ENCODE assay signal across 8 cellular contexts in genomic region chr14:76937181-76938091, GRCh38.
DNase-seq lines count a peak whose midpoint lies in the region; ATAC-seq and TF ChIP-seq lines count a peak whose summit lies in the region.

No MANE protein-coding gene starts in this region.

- H3K27me3 Mint-ChIP-seq in Caco-2 (ENCODE audit: insufficient read depth, unreplicated experiment), result no peaks in the 10 kb centered on the region

- no peaks in the 10 kb centered on the region for H4K20me1 ChIP-seq in osteoblast (ENCODE audit: insufficient read depth, low read length)

- intact Hi-C loops in Caco-2 (cut with micrococcal nuclease; ENCODE audit: unreplicated experiment), result no loop called here

- no peaks in the 10 kb centered on the region for H3K9me3 Mint-ChIP-seq in Caco-2 (ENCODE audit: unreplicated experiment)

- no peaks in the 10 kb centered on the region for H3K27me3 ChIP-seq in esophagus (ENCODE audit: control insufficient read depth in 1 of 2, insufficient read depth in 2 of 2, low read length in 2 of 2)
- H3K27me3 ChIP-seq in osteoblast (ENCODE audit: insufficient read depth, low read length), result no peaks in the 10 kb centered on the region
- no peaks in the 10 kb centered on the region for H3K27me3 ChIP-seq in Caco-2 (replicated peaks; ENCODE audit: control insufficient read depth, insufficient read depth, low read length)
- H3K27me3 ChIP-seq in suprapubic skin, result no peaks in the 10 kb centered on the region

- no peaks in the 10 kb centered on the region for H3K36me3 Mint-ChIP-seq in Caco-2 (ENCODE audit: insufficient read depth, unreplicated experiment)

- no peaks in the 10 kb centered on the region for H3K4me1 Mint-ChIP-seq in Caco-2 (ENCODE audit: low read depth, unreplicated experiment)

- no peak for TF ChIP-seq POLR2A in suprapubic skin (IDR thresholded peaks at IDR 0.05)

- no peak overlapping the region for H3K4me3 ChIP-seq in esophagus (ENCODE audit: low read depth in 1 of 2, low read length in 2 of 2)
- H3K4me3 ChIP-seq in osteoblast (ENCODE audit: insufficient read depth, low read length), result no peak overlapping the region
- no peak overlapping the region for H3K4me3 ChIP-seq in Caco-2 (ENCODE audit: low read depth, low read length)
- no peak overlapping the region for H3K4me3 ChIP-seq in suprapubic skin

- H3K9me3 ChIP-seq in esophagus (ENCODE audit: control insufficient read depth in 2 of 2, insufficient read depth in 1 of 2, low read depth in 1 of 2, low read length in 1 of 2) (peaks cover 0 to 4% of the 10 kb centered on the region in 2 donors), osteoblast (ENCODE audit: low read depth, low read length) (no peaks in the 10 kb centered on the region), Caco-2 (no peaks in the 10 kb centered on the region), suprapubic skin (no peaks in the 10 kb centered on the region)

- BruUV-seq in Caco-2 (replicated peaks; lab: Mats Ljungman, UMichigan), result no TSS peak

- no peak for TF ChIP-seq EP300 in suprapubic skin (IDR thresholded peaks at IDR 0.05)

- POLR2A ChIA-PET in Caco-2 (lab: Charles Lee), result no interaction called here

- H3K27ac ChIP-seq in esophagus (ENCODE audit: low read depth in 2 of 2, low read length in 1 of 2) (peak overlapping the region; percentile 12 to 52), osteoblast (ENCODE audit: low read depth, low read length) (peak overlapping the region; percentile 1), suprapubic skin (no peak overlapping the region)

- no peaks in the 10 kb centered on the region for H3K79me2 ChIP-seq in osteoblast (ENCODE audit: insufficient read depth, low read length)

- ATAC-seq in GM18858 (IDR thresholded peaks at IDR 0.05; ENCODE audit: unreplicated experiment) (no peak), HG02938 (IDR thresholded peaks at IDR 0.05; ENCODE audit: unreplicated experiment) (no peak)

- peak overlapping the region; percentile 3 for H3K4me2 ChIP-seq in osteoblast (ENCODE audit: insufficient read depth, low read length)

- CTCF ChIA-PET in Caco-2 (lab: Charles Lee), result no interaction called here

- 57% methylated on average over 15 of the region's 15 CpGs for WGBS in esophagus, 2 donors
- WGBS in suprapubic skin, result 65% methylated on average over 11 of the region's 15 CpGs

- no peak for TF ChIP-seq CTCF in osteoblast (IDR thresholded peaks at IDR 0.05; ENCODE audit: extremely low read depth, low read depth, low read length)
- no peak for TF ChIP-seq CTCF in Caco-2 (IDR thresholded peaks at IDR 0.05; ENCODE audit: insufficient read depth in 1 of 2, low read depth in 1 of 2, low read length in 1 of 2, severe bottlenecking in 1 of 2, unreplicated experiment in 1 of 2)
- TF ChIP-seq CTCF in suprapubic skin (IDR thresholded peaks at IDR 0.05), result no peak

- no peak overlapping the region for H3K4me3 Mint-ChIP-seq in Caco-2 (ENCODE audit: unreplicated experiment)

- DNase-seq in Daoy (ENCODE audit: low read depth), result peak; percentile 87
- peak; percentile 74 for DNase-seq in NCI-H446 treated with DMSO at 0.1 percent for 48 hours (lab: John Stamatoyannopoulos, UW)
- DNase-seq in osteoblast (ENCODE audit: insufficient read length, low spot score, missing footprints), result peak; percentile 96
- DNase-seq in Caco-2, result no peak
- no peak for DNase-seq in suprapubic skin (ENCODE audit: low spot score in 2 of 2)

- no peak overlapping the region for H2AFZ ChIP-seq in osteoblast (ENCODE audit: low read length)

- H3K4me1 ChIP-seq in esophagus (ENCODE audit: control insufficient read depth in 2 of 2, insufficient read depth in 2 of 2, low read length in 1 of 2) (peaks cover 2 to 10% of the 10 kb centered on the region in 2 donors), osteoblast (ENCODE audit: insufficient read depth, low read length) (peaks cover 11% of the 10 kb centered on the region), Caco-2 (no peaks in the 10 kb centered on the region), suprapubic skin (peaks cover 21% of the 10 kb centered on the region)

- H3K27ac Mint-ChIP-seq in Caco-2 (ENCODE audit: unreplicated experiment), result no peak overlapping the region

- no peaks in the 10 kb centered on the region for H3K36me3 ChIP-seq in esophagus (ENCODE audit: control insufficient read depth in 2 of 2, insufficient read depth in 2 of 2, low read length in 1 of 2)
- no peaks in the 10 kb centered on the region for H3K36me3 ChIP-seq in osteoblast (ENCODE audit: insufficient read depth, low read length)
- no peaks in the 10 kb centered on the region for H3K36me3 ChIP-seq in Caco-2 (ENCODE audit: control insufficient read depth, insufficient read depth, low read length)
- no peaks in the 10 kb centered on the region for H3K36me3 ChIP-seq in suprapubic skin

Comparison
In these comparisons a context has a peak if more than half of its experiments do, and no peak if none do; other contexts are left out.
1. DNase-seq: peak in Daoy (single experiment), NCI-H446 treated with DMSO at 0.1 percent for 48 hours (single experiment) and osteoblast (single experiment); none in Caco-2 (0 of 2) and suprapubic skin (0 of 2).